9 cellular contexts compared by ENCODE assay signal in genomic region chr4:168319486-168320019, GRCh38. TPM values are rescaled to one million over a fixed set of nuclear protein-coding genes. Genes with fewer than 3 reads are reported as not detected.
DNase-seq lines count a peak whose midpoint lies in the region; ATAC-seq, FAIRE-seq and TF ChIP-seq lines count a peak whose summit lies in the region.
"Had no signal": no experiment of that assay in that cellular context is flagged by ENCODE, and none has a peak within 500 bp of the region (broad histone marks: within the 10 kb centered on the region; RNA-seq: fewer than 3 reads in every experiment).

No MANE protein-coding gene starts in this region.

- peak; percentile 64 for FAIRE-seq in GM18507 (lab: Jason Lieb, UNC)

- peak overlapping the region; percentile 71 for H2AFZ ChIP-seq in fibroblast of lung (ENCODE audit: low read length)

- H3K36me3 ChIP-seq in RWPE2 (ENCODE audit: low read depth) (no peaks in the 10 kb centered on the region), fibroblast of lung (ENCODE audit: control insufficient read depth, insufficient read depth, low read length) (no peaks in the 10 kb centered on the region), rectal smooth muscle tissue (ENCODE audit: control insufficient read depth, insufficient read depth, low read length) (no peaks in the 10 kb centered on the region)

- H3K4me3 ChIP-seq in RWPE2 (ENCODE audit: severe bottlenecking) = peak overlapping the region; percentile 61
- peak overlapping the region in 3 of 4 experiments; percentile 14 to 90 (median 76) for H3K4me3 ChIP-seq in fibroblast of lung (replicated peaks in 1 of 4; ENCODE audit: control extremely low read depth in 1 of 4, insufficient read depth in 1 of 4, low read depth in 3 of 4, low read length in 4 of 4)
- peak overlapping the region; percentile 88 for H3K4me3 ChIP-seq in rectal smooth muscle tissue (ENCODE audit: low read length)

- H3K9ac ChIP-seq in fibroblast of lung (ENCODE audit: insufficient read depth, low read length) (no peak overlapping the region), rectal smooth muscle tissue (ENCODE audit: low read length) (no peak overlapping the region)

- H3K9me3 ChIP-seq in RWPE2 (ENCODE audit: severe bottlenecking) (no peaks in the 10 kb centered on the region), fibroblast of lung (ENCODE audit: control insufficient read depth, insufficient read depth, low read depth, low read length) (no peaks in the 10 kb centered on the region)

- H3K4me1 ChIP-seq in RWPE2 (ENCODE audit: insufficient read depth, poor library complexity, severe bottlenecking) (peaks cover 8% of the 10 kb centered on the region), fibroblast of lung (ENCODE audit: control insufficient read depth, extremely low read depth, insufficient read depth, low read length) (peaks cover 4% of the 10 kb centered on the region), rectal smooth muscle tissue (ENCODE audit: control insufficient read depth, insufficient read depth, low read length) (no peaks in the 10 kb centered on the region)

- no peak for ATAC-seq in RWPE2 (ENCODE audit: low read depth)
- no peak for ATAC-seq in HG02973 (IDR thresholded peaks at IDR 0.05; ENCODE audit: unreplicated experiment)
- no peak for ATAC-seq in GM18519 (IDR thresholded peaks at IDR 0.05; ENCODE audit: low FRiP score, unreplicated experiment)

- H3K27me3 ChIP-seq in RWPE2 (ENCODE audit: insufficient read depth, poor library complexity, severe bottlenecking) = no peaks in the 10 kb centered on the region
- no peaks in the 10 kb centered on the region for H3K27me3 ChIP-seq in fibroblast of lung (ENCODE audit: control insufficient read depth, insufficient read depth, low read length)
- H3K27me3 ChIP-seq in rectal smooth muscle tissue (ENCODE audit: control insufficient read depth, insufficient read depth, low read length) = no peaks in the 10 kb centered on the region

- no peaks in the 10 kb centered on the region for H3K79me2 ChIP-seq in fibroblast of lung (ENCODE audit: control insufficient read depth, insufficient read depth, low read length)

- DNase-seq in GM18507 (ENCODE audit: extremely low spot score, insufficient read length, low read depth) = no peak
- DNase-seq in RWPE2 (ENCODE audit: low spot score) = no peak
- no peak for DNase-seq in fibroblast of lung (ENCODE audit: low read depth in 2 of 2)
- no peak for DNase-seq in Ammon's horn (ENCODE audit: low spot score)
- DNase-seq: GF-D8; stimulated activated CD4-positive, alpha-beta T cell treated with anti-CD3 and anti-CD28 coated beads, Interleukin-4, amount 100 ng/mL, for 1 hour had no signal

- peak overlapping the region; percentile 67 for H3K4me2 ChIP-seq in fibroblast of lung (ENCODE audit: extremely low read depth, insufficient read depth, low read length)

- TF ChIP-seq CTCF in RWPE2 (IDR thresholded peaks at IDR 0.05; ENCODE audit: poor library complexity, severe bottlenecking) = no peak
- no peak for TF ChIP-seq CTCF in fibroblast of lung (conservative IDR thresholded peaks at IDR 0.05 in 1 of 2, IDR thresholded peaks at IDR 0.05 in 1 of 2; ENCODE audit: low read depth in 1 of 2, low read length in 2 of 2)

- peak overlapping the region; percentile 68 for H3K27ac ChIP-seq in RWPE2 (ENCODE audit: poor library complexity, severe bottlenecking)
- no peak overlapping the region for H3K27ac ChIP-seq in fibroblast of lung (ENCODE audit: insufficient read depth, low read length)
- H3K27ac ChIP-seq in rectal smooth muscle tissue (ENCODE audit: low read depth, low read length) = no peak overlapping the region

- H4K20me1 ChIP-seq in fibroblast of lung (ENCODE audit: control insufficient read depth, extremely low read depth, insufficient read depth, low read length) = no peaks in the 10 kb centered on the region

RNA-seq across cellular contexts. Expression of gene DDX60, which starts 1.0 kb away (rescaled TPM):
- 20.8 and 23.1 TPM in 2 replicates for total RNA-seq in fibroblast of lung
- 9.3 and 12.9 TPM in 2 replicates for polyA plus RNA-seq in fibroblast of lung
- 4.9 and 5.4 TPM in 2 replicates for polyA plus RNA-seq in fibroblast of lung (2012)
- polyA minus RNA-seq in fibroblast of lung (ENCODE audit: low replicate concordance) = 1.3 TPM in 2 replicates
